8 cellular contexts compared by ENCODE assay signal in genomic region chr3:129399145-129399894, GRCh38. TPM values are rescaled to one million over a fixed set of nuclear protein-coding genes. Genes with fewer than 3 reads are reported as not detected.
DNase-seq lines count a peak whose midpoint lies in the region; ATAC-seq and TF ChIP-seq lines count a peak whose summit lies in the region.

No MANE protein-coding gene starts in this region.

- peak overlapping the region; percentile 70 for H3K9ac ChIP-seq in HUES64 (ENCODE audit: low read depth, low read length)
- peak overlapping the region; percentile 89 for H3K9ac ChIP-seq in OCI-LY1 (ENCODE audit: low read length)

- ATAC-seq in GM21447 (IDR thresholded peaks at IDR 0.05; ENCODE audit: unreplicated experiment): peak; percentile 82
- peak; percentile 96 for ATAC-seq in mucosa of descending colon

- intact Hi-C loops in mucosa of descending colon (cut with DNase I, micrococcal nuclease): no loop called here

- H3K9me2 ChIP-seq in OCI-LY1 (ENCODE audit: low read depth, low read length): no peaks in the 10 kb centered on the region

- H2AFZ ChIP-seq in OCI-LY1 (ENCODE audit: low read length): peak overlapping the region; percentile 79

- H3K4me1 ChIP-seq in HUES64 (ENCODE audit: insufficient read depth, low read length): 0 out of 2 replicates have a peak, but pooled peaks cover 4% of the 10 kb centered on the region
- peaks cover 24% of the 10 kb centered on the region for H3K4me1 ChIP-seq in OCI-LY1 (ENCODE audit: insufficient read depth, low read length, severe bottlenecking)
- peaks cover 7% of the 10 kb centered on the region for H3K4me1 ChIP-seq in mucosa of descending colon (ENCODE audit: low read depth)

- H3K27me3 ChIP-seq in HUES64 (ENCODE audit: insufficient read depth, low read length) (no peaks in the 10 kb centered on the region), OCI-LY1 (ENCODE audit: insufficient read depth, low read length) (no peaks in the 10 kb centered on the region)

- DNase-seq in DMS114 treated with DMSO at 0.1 percent for 48 hours (lab: John Stamatoyannopoulos, UW; ENCODE audit: unreplicated experiment) (peak; percentile 97), activated T-cell treated with anti-CD3 and anti-CD28 coated beads for 1 hour (ENCODE audit: low read depth) (peak; percentile 56), epithelial cell of prostate (ENCODE audit: low read depth, low spot score) (peak; percentile 87), mucosa of descending colon (peak; percentile 69 to 93 (median 74))
- peak; percentile 38 to 41 for DNase-seq in stimulated activated CD8-positive, alpha-beta memory T cell treated with anti-CD3 and anti-CD28 coated beads, Interleukin-4, amount 100 ng/mL, for 1 hour (ENCODE audit: low read depth in 2 of 2, low spot score in 1 of 2)

- peak overlapping the region; percentile 79 for H3K27ac ChIP-seq in HUES64 (ENCODE audit: low read depth, low read length)
- peak overlapping the region; percentile 58 for H3K27ac ChIP-seq in OCI-LY1 (ENCODE audit: low read depth, low read length, poor library complexity, severe bottlenecking)
- peak overlapping the region; percentile 73 for H3K27ac ChIP-seq in epithelial cell of prostate

- no peaks in the 10 kb centered on the region for H4K20me1 ChIP-seq in OCI-LY1 (ENCODE audit: insufficient read depth, low read length)

- peak; percentile 99 for TF ChIP-seq CTCF in OCI-LY1 (IDR thresholded peaks at IDR 0.05; ENCODE audit: low read length)
- peak; percentile 57 for TF ChIP-seq CTCF in mucosa of descending colon (IDR thresholded peaks at IDR 0.05)

- peak overlapping the region; percentile 97 for H3K4me2 ChIP-seq in OCI-LY1 (ENCODE audit: low read length)

- H3K9me3 ChIP-seq in HUES64 (ENCODE audit: insufficient read depth, low read depth, low read length) (no peaks in the 10 kb centered on the region), OCI-LY1 (ENCODE audit: low read length) (no peaks in the 10 kb centered on the region), mucosa of descending colon (no peaks in the 10 kb centered on the region)

- H3K4me3 ChIP-seq in HUES64 (ENCODE audit: low read length): peak overlapping the region; percentile 80
- H3K4me3 ChIP-seq in OCI-LY1 (ENCODE audit: low read depth, low read length, poor library complexity, severe bottlenecking): peak overlapping the region; percentile 90
- peak overlapping the region; percentile 54 for H3K4me3 ChIP-seq in mucosa of descending colon

- peaks cover 22% of the 10 kb centered on the region for H3K36me3 ChIP-seq in HUES64 (ENCODE audit: insufficient read depth, low read length)
- H3K36me3 ChIP-seq in OCI-LY1 (ENCODE audit: insufficient read depth, low read length): peaks cover 26% of the 10 kb centered on the region; the same call in 1 of the 2 replicates
- H3K36me3 ChIP-seq in mucosa of descending colon (ENCODE audit: low read depth): no peaks in the 10 kb centered on the region

- H3K79me2 ChIP-seq in OCI-LY1 (ENCODE audit: insufficient read depth, low read length): peaks cover 31% of the 10 kb centered on the region

- WGBS in HUES64: under 1% methylated on average over 21 of the region's 25 CpGs

- H3F3A ChIP-seq in OCI-LY1 (ENCODE audit: insufficient read depth, low read length): no peaks in the 10 kb centered on the region

RNA-seq across cellular contexts. Expression of gene EFCAB12, which starts 29.1 kb away (rescaled TPM):
- 0.45 TPM for polyA plus RNA-seq in HUES64 (2013, experiment 1 of 2)
- polyA plus RNA-seq in HUES64 (2013, experiment 2 of 2): 0.51 TPM
- total RNA-seq in mucosa of descending colon: under 1 TPM; 0.38 to 0.69 (median 0.58) TPM

RNA-seq across cellular contexts. Expression of gene MBD4, which starts 40.4 kb away (rescaled TPM):
- polyA plus RNA-seq in HUES64 (2013, experiment 1 of 2): 34.0 TPM
- polyA plus RNA-seq in HUES64 (2013, experiment 2 of 2): 34.3 TPM
- total RNA-seq in mucosa of descending colon: 10 to 100 TPM; 26.6 to 30.6 (median 27.2) TPM

RNA-seq across cellular contexts. Expression of gene IFT122, which starts 40.7 kb away (rescaled TPM):
- polyA plus RNA-seq in HUES64 (2013, experiment 1 of 2): 17.8 TPM
- polyA plus RNA-seq in HUES64 (2013, experiment 2 of 2): 21.4 TPM
- total RNA-seq in mucosa of descending colon: 10 to 100 TPM; 24.6 to 35.0 (median 29.6) TPM

Comparison
In these comparisons a context has a peak if more than half of its experiments do, and no peak if none do; other contexts are left out.
1. Peak in every context shown above with its lines: DNase-seq, ATAC-seq, H3K4me3 ChIP-seq and H3K27ac ChIP-seq.
2. DNase-seq: peak in every context shown above with its lines; median percentile 97 in DMS114 treated with DMSO at 0.1 percent for 48 hours; 87 in epithelial cell of prostate; 74 in mucosa of descending colon; 56 in activated T-cell treated with anti-CD3 and anti-CD28 coated beads for 1 hour; 40 in stimulated activated CD8-positive, alpha-beta memory T cell treated with anti-CD3 and anti-CD28 coated beads, Interleukin-4, amount 100 ng/mL, for 1 hour.